Comparison of ENCODE assay signal across 6 cellular contexts in genomic region chr4:39235021-39235420, GRCh38.
"Had no signal": no experiment of that assay in that cellular context is flagged by ENCODE, and none has a peak within 500 bp of the region (broad histone marks: within the 10 kb centered on the region; RNA-seq: fewer than 3 reads in every experiment).

No MANE protein-coding gene starts in this region.

- ATAC-seq: GM12878 had no signal

- FAIRE-seq: GM12878, GM12891, GM18507, GM19239 had no signal

- H3K4me3 ChIP-seq: GM12878 had no signal

- DNase-seq: GDM1, GF-D8 had no signal
